In genomic region chr15:98873441-98874218, GRCh38 we compare ENCODE assay signal across 9 cellular contexts.
DNase-seq lines count a peak whose midpoint lies in the region; ATAC-seq, FAIRE-seq and TF ChIP-seq lines count a peak whose summit lies in the region.
"Had no signal": no experiment of that assay in that cellular context is flagged by ENCODE, and none has a peak within 500 bp of the region (broad histone marks: within the 10 kb centered on the region; RNA-seq: fewer than 3 reads in every experiment).

No MANE protein-coding gene starts in this region.

- H3K79me2 ChIP-seq in HepG2 (ENCODE audit: insufficient read depth, low read length) = peaks cover 31% of the 10 kb centered on the region

- H3K4me2 ChIP-seq in HepG2 (ENCODE audit: low read depth, low read length) = no peak overlapping the region

- TF ChIP-seq POLR2A in right lobe of liver (IDR thresholded peaks at IDR 0.05) (no peak), HepG2 (IDR thresholded peaks at IDR 0.05; ENCODE audit: insufficient read depth in 1 of 2, low read depth in 2 of 2, low read length in 2 of 2) (no peak)

- H3K9me3 ChIP-seq in right lobe of liver (no peaks in the 10 kb centered on the region), HepG2 (ENCODE audit: low read length) (no peaks in the 10 kb centered on the region)

- intact Hi-C loops in right lobe of liver (cut with DNase I) (no loop called here), HepG2 (cut with micrococcal nuclease; ENCODE audit: unreplicated experiment) (no loop called here), sciatic nerve (cut with DNase I) (no loop called here)

- no peak for TF ChIP-seq RAD21 in HepG2 (CRISPR knock-in tag; IDR thresholded peaks at IDR 0.05)

- peaks cover 56% of the 10 kb centered on the region for H4K20me1 ChIP-seq in HepG2 (ENCODE audit: insufficient read depth, low read length)

- H3K27ac ChIP-seq in right lobe of liver (no peak overlapping the region), HepG2 (ENCODE audit: extremely low read length, insufficient read depth, low read length) (no peak overlapping the region)

- H3K4me1 ChIP-seq in right lobe of liver = no peaks in the 10 kb centered on the region
- peaks cover 39% of the 10 kb centered on the region for H3K4me1 ChIP-seq in HepG2 (ENCODE audit: insufficient read depth, low read length)

- no peak overlapping the region for H3K9ac ChIP-seq in HepG2 (ENCODE audit: insufficient read depth, low read depth, low read length)

- POLR2A ChIA-PET in HepG2 (lab: Yijun Ruan, JAX) = no interaction called here

- no peak overlapping the region for H3K4me3 ChIP-seq in right lobe of liver
- H3K4me3 ChIP-seq in HepG2 (replicated peaks in 1 of 3; ENCODE audit: insufficient read depth in 1 of 3, low read depth in 2 of 3, low read length in 3 of 3) = no peak overlapping the region
- peak overlapping the region; percentile 4 for H3K4me3 ChIP-seq in epithelial cell of esophagus (ENCODE audit: low read length)

- in situ Hi-C loops in HepG2 (cut with HindIII; ENCODE audit: extremely low pct_ligation_motif_present, low pct_unique_long_range_greater_than_20kb) = no loop called here

- DNase-seq in right lobe of liver (no peak), HepG2 (ENCODE audit: low spot score) (no peak), NCI-H69 (lab: John Stamatoyannopoulos, UW) (peak; percentile 84), epithelial cell of esophagus (ENCODE audit: low read depth) (peak; percentile 90), sciatic nerve (ENCODE audit: low spot score) (no peak), NCI-H146 treated with DMSO at 0.1 percent for 48 hours (lab: John Stamatoyannopoulos, UW; ENCODE audit: unreplicated experiment) (no peak)

- ATAC-seq in right lobe of liver (peak in 3 of 4 donors; percentile 34 to 45 (median 38)), HepG2 (no peak), sciatic nerve (peak; percentile 44), HG03108 (IDR thresholded peaks at IDR 0.05; ENCODE audit: unreplicated experiment) (no peak), HG03457 (IDR thresholded peaks at IDR 0.05; ENCODE audit: unreplicated experiment) (no peak)

- H2AFZ ChIP-seq in HepG2 (ENCODE audit: low read length) = no peak overlapping the region

- CTCF ChIA-PET in HepG2 (lab: Yijun Ruan, JAX; ENCODE audit: low intra/inter-chr PET ratio, low total read pairs) = no interaction called here

- no peak for TF ChIP-seq EP300 in HepG2 (IDR thresholded peaks at IDR 0.05; ENCODE audit: low read depth in 2 of 2, low read length in 2 of 2)
- TF ChIP-seq EP300 in HepG2 (CRISPR knock-in tag; IDR thresholded peaks at IDR 0.05; ENCODE audit: borderline replicate concordance) = no peak

- no peak for TF ChIP-seq CTCF in right lobe of liver (IDR thresholded peaks at IDR 0.05)
- TF ChIP-seq CTCF in HepG2 (CRISPR knock-in tag; IDR thresholded peaks at IDR 0.05) = no peak
- TF ChIP-seq CTCF in epithelial cell of esophagus (IDR thresholded peaks at IDR 0.05; ENCODE audit: insufficient read depth, low read depth, low read length, missing control alignments) = no peak

- 40% methylated on average over 12 of the region's 12 CpGs for WGBS in right lobe of liver (ENCODE audit: insufficient coverage, low coverage, low lambda C conversion rate, missing lambda C conversion rate)
- WGBS in HepG2 (ENCODE audit: low lambda C conversion rate) = 95% methylated on average over 12 of the region's 12 CpGs

- no peaks in the 10 kb centered on the region for H3K36me3 ChIP-seq in right lobe of liver
- no peaks in the 10 kb centered on the region; a peak in 1 of 5 replicates for H3K36me3 ChIP-seq in HepG2 (replicated peaks in 1 of 2; ENCODE audit: control insufficient read depth in 1 of 2, insufficient read depth in 2 of 2, low read length in 2 of 2)

- FAIRE-seq in HepG2 (lab: Jason Lieb, UNC) = no peak
- FAIRE-seq: endothelial cell of umbilical vein had no signal

- BruUV-seq in HepG2 (replicated peaks; lab: Mats Ljungman, UMichigan) = no TSS peak

- H3K27me3 ChIP-seq in right lobe of liver (no peaks in the 10 kb centered on the region), HepG2 (ENCODE audit: control insufficient read depth in 1 of 2, insufficient read depth in 2 of 2, low read length in 2 of 2) (no peaks in the 10 kb centered on the region)

TF ChIP-seq in HepG2, 621 proteins besides CTCF, POLR2A, EP300 and RAD21:
- no peak for TF ChIP-seq TIGD3 (CRISPR knock-in tag; IDR thresholded peaks at IDR 0.05; ENCODE audit: borderline replicate concordance)
- TF ChIP-seq NFYB (CRISPR knock-in tag; IDR thresholded peaks at IDR 0.05) = no peak
- no peak for TF ChIP-seq ETV5 (CRISPR knock-in tag; IDR thresholded peaks at IDR 0.05; ENCODE audit: borderline replicate concordance)
- TF ChIP-seq ZNF260 (CRISPR knock-in tag; IDR thresholded peaks at IDR 0.05; ENCODE audit: borderline replicate concordance, low read depth) = no peak
- TF ChIP-seq ZNF790 (CRISPR knock-in tag; IDR thresholded peaks at IDR 0.05; ENCODE audit: borderline replicate concordance) = no peak
- no peak for TF ChIP-seq ZNF512B (CRISPR knock-in tag; IDR thresholded peaks at IDR 0.05; ENCODE audit: borderline replicate concordance)
- no peak for TF ChIP-seq ZNF782 (CRISPR knock-in tag; IDR thresholded peaks at IDR 0.05; ENCODE audit: borderline replicate concordance)
- TF ChIP-seq ZNF839 (CRISPR knock-in tag; IDR thresholded peaks at IDR 0.05; ENCODE audit: borderline replicate concordance) = no peak
- TF ChIP-seq TOPORS (CRISPR knock-in tag; IDR thresholded peaks at IDR 0.05) = no peak
- TF ChIP-seq ZBTB42 (CRISPR knock-in tag; IDR thresholded peaks at IDR 0.05) = no peak
- TF ChIP-seq SRSF1 (optimal IDR thresholded peaks at IDR 0.05; ENCODE audit: low read depth, low read length) = no peak
- no peak for TF ChIP-seq SMARCC2 (IDR thresholded peaks at IDR 0.05)
- TF ChIP-seq ZNF460 (CRISPR knock-in tag; IDR thresholded peaks at IDR 0.05; ENCODE audit: borderline replicate concordance) = no peak
- no peak for TF ChIP-seq SIN3A (IDR thresholded peaks at IDR 0.05; ENCODE audit: borderline replicate concordance, low read depth, low read length)
- TF ChIP-seq ZNF598 (CRISPR knock-in tag; IDR thresholded peaks at IDR 0.05; ENCODE audit: borderline replicate concordance) = no peak
- no peak for TF ChIP-seq ZNF773 (CRISPR knock-in tag; IDR thresholded peaks at IDR 0.05; ENCODE audit: borderline replicate concordance)
- TF ChIP-seq GMEB1 (CRISPR knock-in tag; IDR thresholded peaks at IDR 0.05; ENCODE audit: borderline replicate concordance) = no peak
- TF ChIP-seq SRSF9 (IDR thresholded peaks at IDR 0.05; ENCODE audit: borderline replicate concordance, insufficient read depth, low read depth, low read length, poor library complexity, severe bottlenecking) = no peak
- TF ChIP-seq FOXJ3 (CRISPR knock-in tag; IDR thresholded peaks at IDR 0.05; ENCODE audit: borderline replicate concordance) = no peak

Comparison
In these comparisons a context has a peak if more than half of its experiments do, and no peak if none do; other contexts are left out.
1. ATAC-seq: peak in right lobe of liver (3 of 4) and sciatic nerve (single experiment); none in HepG2 (single experiment), HG03108 (single experiment) and HG03457 (single experiment).
2. DNase-seq: peak in NCI-H69 (single experiment) and epithelial cell of esophagus (single experiment); none in right lobe of liver (0 of 3), HepG2 (single experiment), sciatic nerve (single experiment) and NCI-H146 treated with DMSO at 0.1 percent for 48 hours (single experiment).